12 cellular contexts compared by ENCODE assay signal in genomic region chr1:19370453-19371170, GRCh38. TPM values are rescaled to one million over a fixed set of nuclear protein-coding genes. Genes with fewer than 3 reads are reported as not detected.
DNase-seq lines count a peak whose midpoint lies in the region; ATAC-seq and TF ChIP-seq lines count a peak whose summit lies in the region.
"Had no signal": no experiment of that assay in that cellular context is flagged by ENCODE, and none has a peak within 500 bp of the region (broad histone marks: within the 10 kb centered on the region; RNA-seq: fewer than 3 reads in every experiment).

No MANE protein-coding gene starts in this region.

- no peak for TF ChIP-seq CTCF in type B pancreatic cell (conservative IDR thresholded peaks at IDR 0.05)

- no peak overlapping the region for H3K4me3 ChIP-seq in iPS-15b (ENCODE audit: low read depth, low read length)
- H3K4me3 ChIP-seq: hepatocyte, smooth muscle cell had no signal

- no peak overlapping the region for H3K4me3 Mint-ChIP-seq in activated naive CD4-positive, alpha-beta T cell treated with anti-CD3 and anti-CD28 coated beads, Interleukin-2, amount 50 U/mL, for 24 hours
- H3K4me3 Mint-ChIP-seq in activated naive CD8-positive, alpha-beta T cell treated with anti-CD3 and anti-CD28 coated beads, Interleukin-2, amount 50 U/mL, for 24 hours: no peak overlapping the region
- no peak overlapping the region for H3K4me3 Mint-ChIP-seq in type B pancreatic cell

- H3K36me3 ChIP-seq in iPS-15b (ENCODE audit: control insufficient read depth, insufficient read depth, low read length): peaks cover 8% of the 10 kb centered on the region

- no peak for ATAC-seq in activated naive CD8-positive, alpha-beta T cell treated with anti-CD3 and anti-CD28 coated beads, Interleukin-2, amount 50 U/mL, for 24 hours

- peak overlapping the region; percentile 51 for H3K27ac Mint-ChIP-seq in activated naive CD4-positive, alpha-beta T cell treated with anti-CD3 and anti-CD28 coated beads, Interleukin-2, amount 50 U/mL, for 24 hours
- peak overlapping the region; percentile 59 for H3K27ac Mint-ChIP-seq in activated naive CD8-positive, alpha-beta T cell treated with anti-CD3 and anti-CD28 coated beads, Interleukin-2, amount 50 U/mL, for 24 hours
- H3K27ac Mint-ChIP-seq in type B pancreatic cell: peak overlapping the region; percentile 48
- H3K27ac Mint-ChIP-seq: activated T-helper 2 cell treated with anti-CD3 and anti-CD28 coated beads, Interferon-gamma antibody, Interleukin-2, Interleukin-4, amounts not matched to agents 10 μg/mL and 5 μg/mL and 100 μg/mL, durations not matched to agents 14 hours and 24 hours and 36 hours had no signal

- H3K9me3 ChIP-seq in iPS-15b (ENCODE audit: control insufficient read depth, insufficient read depth, low read length): no peaks in the 10 kb centered on the region

- H3K36me3 Mint-ChIP-seq in activated naive CD4-positive, alpha-beta T cell treated with anti-CD3 and anti-CD28 coated beads, Interleukin-2, amount 50 U/mL, for 24 hours: peaks cover 2% of the 10 kb centered on the region
- peaks cover 7% of the 10 kb centered on the region for H3K36me3 Mint-ChIP-seq in activated naive CD8-positive, alpha-beta T cell treated with anti-CD3 and anti-CD28 coated beads, Interleukin-2, amount 50 U/mL, for 24 hours (ENCODE audit: low read depth)
- H3K36me3 Mint-ChIP-seq in type B pancreatic cell: peaks cover 5% of the 10 kb centered on the region

- H3K9me3 Mint-ChIP-seq in activated naive CD4-positive, alpha-beta T cell treated with anti-CD3 and anti-CD28 coated beads, Interleukin-2, amount 50 U/mL, for 24 hours: no peaks in the 10 kb centered on the region
- H3K9me3 Mint-ChIP-seq in activated naive CD8-positive, alpha-beta T cell treated with anti-CD3 and anti-CD28 coated beads, Interleukin-2, amount 50 U/mL, for 24 hours: no peaks in the 10 kb centered on the region
- H3K9me3 Mint-ChIP-seq in type B pancreatic cell: no peaks in the 10 kb centered on the region
- H3K9me3 Mint-ChIP-seq: activated T-helper 2 cell treated with anti-CD3 and anti-CD28 coated beads, Interferon-gamma antibody, Interleukin-2, Interleukin-4, amounts not matched to agents 10 μg/mL and 5 μg/mL and 100 μg/mL, durations not matched to agents 14 hours and 24 hours and 36 hours had no signal

- no peaks in the 10 kb centered on the region for H3K27me3 Mint-ChIP-seq in activated naive CD4-positive, alpha-beta T cell treated with anti-CD3 and anti-CD28 coated beads, Interleukin-2, amount 50 U/mL, for 24 hours
- H3K27me3 Mint-ChIP-seq in activated naive CD8-positive, alpha-beta T cell treated with anti-CD3 and anti-CD28 coated beads, Interleukin-2, amount 50 U/mL, for 24 hours: no peaks in the 10 kb centered on the region
- H3K27me3 Mint-ChIP-seq in type B pancreatic cell: no peaks in the 10 kb centered on the region

- H3K9ac ChIP-seq in iPS-15b (ENCODE audit: low read depth, low read length): peak overlapping the region; percentile 26

- no peaks in the 10 kb centered on the region for H3K27me3 ChIP-seq in iPS-15b (ENCODE audit: control insufficient read depth, insufficient read depth, low read length)
- H3K27me3 ChIP-seq: hepatocyte had no signal

- H3K4me1 Mint-ChIP-seq in activated naive CD4-positive, alpha-beta T cell treated with anti-CD3 and anti-CD28 coated beads, Interleukin-2, amount 50 U/mL, for 24 hours: peaks cover 29% of the 10 kb centered on the region
- peaks cover 4% of the 10 kb centered on the region for H3K4me1 Mint-ChIP-seq in activated naive CD8-positive, alpha-beta T cell treated with anti-CD3 and anti-CD28 coated beads, Interleukin-2, amount 50 U/mL, for 24 hours
- H3K4me1 Mint-ChIP-seq in type B pancreatic cell (ENCODE audit: unreplicated experiment): peaks cover 16% of the 10 kb centered on the region

- H3K4me1 ChIP-seq in iPS-15b (ENCODE audit: control insufficient read depth, insufficient read depth, low read length): no peaks in the 10 kb centered on the region

- DNase-seq in activated naive CD4-positive, alpha-beta T cell treated with Interleukin-2 at 50 U/mL for 16 hours: no peak
- no peak for DNase-seq in activated naive CD8-positive, alpha-beta T cell treated with anti-CD3 and anti-CD28 coated beads, Interleukin-2, amount 50 U/mL, for 24 hours
- DNase-seq in type B pancreatic cell (ENCODE audit: extremely low spot score, unreplicated experiment) (no peak), NCI-H748 (lab: John Stamatoyannopoulos, UW; ENCODE audit: unreplicated experiment) (no peak), NCI-H146 (lab: John Stamatoyannopoulos, UW) (no peak), T1000 (lab: John Stamatoyannopoulos, UW) (no peak)
- DNase-seq: NCI-H226 had no signal

RNA-seq across cellular contexts. Expression of gene SLC66A1, which starts 58.5 kb away (rescaled TPM):
- 18.3 and 24.1 TPM in 2 replicates for total RNA-seq in type B pancreatic cell (ENCODE audit: low replicate concordance)

RNA-seq across cellular contexts. Expression of gene AKR7A2, which starts 58.7 kb away (rescaled TPM):
- total RNA-seq in type B pancreatic cell (ENCODE audit: low replicate concordance): 57.2 and 75.2 TPM in 2 replicates
